Comparison of ENCODE assay signal across 1 cellular context in the genomic region with DNA sequence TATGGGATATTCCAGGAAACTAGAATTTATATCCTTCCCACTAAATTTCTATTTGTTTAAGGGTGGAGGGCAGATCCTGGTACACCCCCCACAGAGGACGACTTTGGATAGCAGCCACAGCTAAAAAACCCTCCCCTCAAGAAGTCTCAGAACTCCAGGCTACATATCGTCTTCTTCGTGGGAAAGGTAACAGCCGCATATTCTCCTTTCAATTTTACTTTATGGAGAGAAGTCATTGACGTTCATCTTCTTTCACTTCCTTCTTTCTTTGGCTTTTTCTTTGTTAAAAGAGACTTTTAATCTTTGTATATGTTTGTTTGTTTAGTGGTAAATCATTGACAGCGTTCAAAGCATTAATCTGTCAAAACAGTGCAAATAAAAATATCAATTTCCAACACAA.
TF ChIP-seq lines count a peak whose summit lies in the region.

No MANE protein-coding gene starts in this region.

TF ChIP-seq in HepG2, 621 proteins besides CTCF, POLR2A, EP300 and RAD21:
- 0 out of 2 replicates have a peak, but pooled peaks have one; percentile 23 for TF ChIP-seq ARID3A (IDR thresholded peaks at IDR 0.05; ENCODE audit: low read depth, low read length)
- TF ChIP-seq GRHL1 (CRISPR knock-in tag; conservative IDR thresholded peaks at IDR 0.05) = no peak
- no peak for TF ChIP-seq POLR2AphosphoS2 (IDR thresholded peaks at IDR 0.05; ENCODE audit: low read depth, low read length)
